In genomic region chr6:39209908-39210307, GRCh38 we compare ENCODE assay signal across 15 cellular contexts. TPM values are rescaled to one million over a fixed set of nuclear protein-coding genes. Genes with fewer than 3 reads are reported as not detected.
DNase-seq lines count a peak whose midpoint lies in the region; ATAC-seq and TF ChIP-seq lines count a peak whose summit lies in the region.
"Had no signal": no experiment of that assay in that cellular context is flagged by ENCODE, and none has a peak within 500 bp of the region (broad histone marks: within the 10 kb centered on the region; RNA-seq: fewer than 3 reads in every experiment).

No MANE protein-coding gene starts in this region.

- H3K9ac ChIP-seq in iPS-20b (ENCODE audit: low read depth, low read length) = peak overlapping the region; percentile 41; the same call in 1 of the 2 replicates

- WGBS in stomach, 5 donors = 34 to 46% (median 40%) methylated on average over 6 of the region's 6 CpGs

- H3K9me3 Mint-ChIP-seq in activated CD4-positive, alpha-beta T cell treated with anti-CD3 and anti-CD28 coated beads for 36 hours (ENCODE audit: low read depth) = no peaks in the 10 kb centered on the region
- H3K9me3 Mint-ChIP-seq in immature natural killer cell = no peaks in the 10 kb centered on the region
- H3K9me3 Mint-ChIP-seq: CD8-positive, alpha-beta memory T cell had no signal

- peaks cover 23% of the 10 kb centered on the region for H3K4me1 Mint-ChIP-seq in activated CD4-positive, alpha-beta T cell treated with anti-CD3 and anti-CD28 coated beads for 36 hours
- H3K4me1 Mint-ChIP-seq in immature natural killer cell = no peaks in the 10 kb centered on the region

- peaks cover 23% of the 10 kb centered on the region for H3K4me1 ChIP-seq in iPS-20b (ENCODE audit: insufficient read depth, low read length)
- peaks cover 48 to 93% (median 79%) of the 10 kb centered on the region in 4 donors for H3K4me1 ChIP-seq in stomach

- TF ChIP-seq EP300 in stomach (IDR thresholded peaks at IDR 0.05) = no peak

- intact Hi-C loops in activated CD4-positive, alpha-beta T cell treated with anti-CD3 and anti-CD28 coated beads for 36 hours (cut with DNase I, micrococcal nuclease) = no loop called here
- intact Hi-C loops in stomach (cut with DNase I; ENCODE audit: low total_unique reads) = no loop called here

- no peak for DNase-seq in activated CD4-positive, alpha-beta T cell treated with anti-CD3 and anti-CD28 coated beads for 36 hours
- no peak for DNase-seq in activated CD4-positive, alpha-beta T cell treated with anti-CD3 and anti-CD28 coated beads for 48 hours
- DNase-seq in RWPE1 (ENCODE audit: low spot score) (no peak), stomach (no peak), immature natural killer cell (no peak), NCI-H187 treated with DMSO at 0.1 percent for 48 hours (lab: John Stamatoyannopoulos, UW) (no peak), DMS 273 treated with DMSO at 0.1 percent for 48 hours (lab: John Stamatoyannopoulos, UW) (no peak)
- DNase-seq: CD8-positive, alpha-beta memory T cell; H7; NCI-H1436 treated with DMSO at 0.1 percent for 48 hours; NCI-H446 treated with DMSO at 0.1 percent for 48 hours had no signal

- CTCF ChIA-PET in activated CD4-positive, alpha-beta T cell treated with anti-CD3 and anti-CD28 coated beads for 36 hours (lab: Charles Lee) = interaction anchor here (0.9 kb wide), 1 partner anchor 9 kb away, joined by 3 read pairs; no protein-coding TSS in a partner anchor
- CTCF ChIA-PET in RWPE1 (lab: Yijun Ruan, JAX) = interaction anchor here (0.7 kb wide), 1 partner anchor 8 kb away, joined by 4 read pairs; no protein-coding TSS in a partner anchor

- TF ChIP-seq CTCF in RWPE1 (conservative IDR thresholded peaks at IDR 0.05; ENCODE audit: low read depth) (no peak), stomach (IDR thresholded peaks at IDR 0.05) (no peak)

- H3K27ac Mint-ChIP-seq in activated CD4-positive, alpha-beta T cell treated with anti-CD3 and anti-CD28 coated beads for 36 hours = peak overlapping the region; percentile 66
- H3K27ac Mint-ChIP-seq in immature natural killer cell = no peak overlapping the region

- POLR2A ChIA-PET in activated CD4-positive, alpha-beta T cell treated with anti-CD3 and anti-CD28 coated beads for 36 hours (lab: Charles Lee) = interaction anchor here (0.6 kb wide), 1 partner anchor 17 kb away, joined by 3 read pairs; no protein-coding TSS in a partner anchor
- POLR2A ChIA-PET in RWPE1 (lab: Yijun Ruan, JAX; ENCODE audit: low non-redundant PET) = no interaction called here

- TF ChIP-seq POLR2A in stomach (IDR thresholded peaks at IDR 0.05) = no peak

- ATAC-seq in activated CD4-positive, alpha-beta T cell treated with anti-CD3 and anti-CD28 coated beads for 36 hours = no peak
- ATAC-seq: A549, K562 had no signal

- H3K4me3 Mint-ChIP-seq in activated CD4-positive, alpha-beta T cell treated with anti-CD3 and anti-CD28 coated beads for 36 hours = no peak overlapping the region
- H3K4me3 Mint-ChIP-seq in immature natural killer cell = no peak overlapping the region
- H3K4me3 Mint-ChIP-seq: CD8-positive, alpha-beta memory T cell had no signal

- H3K27ac ChIP-seq in RWPE1 (peak overlapping the region; percentile 65), iPS-20b (ENCODE audit: low read length) (no peak overlapping the region), stomach (peak overlapping the region; percentile 49 to 85 (median 75))

- no peak overlapping the region for H3K4me3 ChIP-seq in iPS-20b (ENCODE audit: low read length)
- H3K4me3 ChIP-seq in stomach = no peak overlapping the region
- H3K4me3 ChIP-seq: A549, K562 had no signal

- H3K27me3 Mint-ChIP-seq in activated CD4-positive, alpha-beta T cell treated with anti-CD3 and anti-CD28 coated beads for 36 hours = no peaks in the 10 kb centered on the region
- peaks cover 0 to 4% (median 2%) of the 10 kb centered on the region in 3 donors for H3K27me3 Mint-ChIP-seq in immature natural killer cell (ENCODE audit: low read depth in 3 of 3)
- H3K27me3 Mint-ChIP-seq: CD8-positive, alpha-beta memory T cell had no signal

- no peaks in the 10 kb centered on the region for H3K9me3 ChIP-seq in iPS-20b (ENCODE audit: insufficient read depth, low read depth, low read length)
- H3K9me3 ChIP-seq in stomach = no peaks in the 10 kb centered on the region
- H3K9me3 ChIP-seq: A549 had no signal

- peaks cover 22% of the 10 kb centered on the region for H3K36me3 Mint-ChIP-seq in activated CD4-positive, alpha-beta T cell treated with anti-CD3 and anti-CD28 coated beads for 36 hours (ENCODE audit: low read depth)
- H3K36me3 Mint-ChIP-seq in immature natural killer cell = no peaks in the 10 kb centered on the region

- no peaks in the 10 kb centered on the region for H3K27me3 ChIP-seq in iPS-20b (ENCODE audit: insufficient read depth, low read length)
- no peaks in the 10 kb centered on the region for H3K27me3 ChIP-seq in stomach

- H3K36me3 ChIP-seq in iPS-20b (ENCODE audit: insufficient read depth, low read depth, low read length) (peaks cover 20% of the 10 kb centered on the region), stomach (no peaks in the 10 kb centered on the region)

RNA-seq across cellular contexts. Expression of gene KCNK5, which starts 19.4 kb away (rescaled TPM):
- 10 to 100 TPM; 12.7 to 15.8 TPM for total RNA-seq in activated CD4-positive, alpha-beta T cell treated with anti-CD3 and anti-CD28 coated beads for 36 hours
- total RNA-seq in stomach = 10 to 100 TPM in 4 of 5 donors, 1 to 10 TPM in 1; 6.7 to 30.7 (median 15.8) TPM
- polyA plus RNA-seq in stomach = 1 to 10 TPM; 4.9 to 6.0 (median 5.3) TPM
- under 1 TPM in 1 of 3 donors, not detected in 2; 0.08 TPM for polyA plus RNA-seq in immature natural killer cell
- total RNA-seq: glomerular endothelial cell had no signal
